ENCODE assay signal across 8 cellular contexts in genomic region chr11:64331569-64332371, GRCh38.
DNase-seq lines count a peak whose midpoint lies in the region; ATAC-seq lines count a peak whose summit lies in the region.

No MANE protein-coding gene starts in this region.

- H3K27ac Mint-ChIP-seq in T-helper 1 cell treated with Interleukin-12 subunit alpha and Interleukin-12 subunit beta and Interleukin-4 antibody, amounts not matched to agents 30 μg/mL and 1 μg/mL, for 36 hours, result peak overlapping the region; percentile 53

- H3K4me1 Mint-ChIP-seq in T-helper 1 cell treated with Interleukin-12 subunit alpha and Interleukin-12 subunit beta and Interleukin-4 antibody, amounts not matched to agents 30 μg/mL and 1 μg/mL, for 36 hours (ENCODE audit: low read depth), result peaks cover 11% of the 10 kb centered on the region

- no peaks in the 10 kb centered on the region for H3K27me3 Mint-ChIP-seq in T-helper 1 cell treated with Interleukin-12 subunit alpha and Interleukin-12 subunit beta and Interleukin-4 antibody, amounts not matched to agents 30 μg/mL and 1 μg/mL, for 36 hours (ENCODE audit: low read depth)

- no peaks in the 10 kb centered on the region for H3K36me3 Mint-ChIP-seq in T-helper 1 cell treated with Interleukin-12 subunit alpha and Interleukin-12 subunit beta and Interleukin-4 antibody, amounts not matched to agents 30 μg/mL and 1 μg/mL, for 36 hours (ENCODE audit: low read depth)

- ATAC-seq in GM19023 (IDR thresholded peaks at IDR 0.05; ENCODE audit: unreplicated experiment), result peak; percentile 46
- ATAC-seq in GM21526 (IDR thresholded peaks at IDR 0.05; ENCODE audit: low FRiP score, unreplicated experiment), result no peak

- H3K4me3 Mint-ChIP-seq in T-helper 1 cell treated with Interleukin-12 subunit alpha and Interleukin-12 subunit beta and Interleukin-4 antibody, amounts not matched to agents 30 μg/mL and 1 μg/mL, for 36 hours, result no peak overlapping the region

- DNase-seq in AML-193 (lab: John Stamatoyannopoulos, UW), result peak; percentile 90 to 91
- peak; percentile 90 for DNase-seq in KBM-7
- peak; percentile 99 for DNase-seq in amniotic epithelial cell (ENCODE audit: low read depth)
- peak; percentile 20 for DNase-seq in inferior parietal cortex (ENCODE audit: extremely low spot score)
- DNase-seq in stimulated activated CD4-positive, alpha-beta T cell treated with anti-CD3 and anti-CD28 coated beads, Interleukin-4, amount 100 ng/mL, for 24 hours, result peak; percentile 71

- H3K9me3 Mint-ChIP-seq in T-helper 1 cell treated with Interleukin-12 subunit alpha and Interleukin-12 subunit beta and Interleukin-4 antibody, amounts not matched to agents 30 μg/mL and 1 μg/mL, for 36 hours, result no peaks in the 10 kb centered on the region

- in situ Hi-C loops in KBM-7 (cut with MboI; ENCODE audit: low pct_unique_long_range_greater_than_20kb, low sequenced_read_pairs), result no loop called here

Comparison
In these comparisons a context has a peak if more than half of its experiments do, and no peak if none do; other contexts are left out.
1. DNase-seq: peak in every context shown above with its lines; median percentile 99 in amniotic epithelial cell; 90 in AML-193; 90 in KBM-7; 71 in stimulated activated CD4-positive, alpha-beta T cell treated with anti-CD3 and anti-CD28 coated beads, Interleukin-4, amount 100 ng/mL, for 24 hours; 20 in inferior parietal cortex.